ENCODE assay signal across 29 cellular contexts in genomic region chr6:82239597-82239996, GRCh38.
"Had no signal": no experiment of that assay in that cellular context is flagged by ENCODE, and none has a peak within 500 bp of the region (broad histone marks: within the 10 kb centered on the region; RNA-seq: fewer than 3 reads in every experiment).

No MANE protein-coding gene starts in this region.

- H3K27ac ChIP-seq: ovary, parathyroid adenoma, psoas muscle, right lobe of liver, sigmoid colon, stomach, thoracic aorta, thyroid gland, tibial nerve, upper lobe of left lung, vagina had no signal

- H3K9ac ChIP-seq: parathyroid adenoma had no signal

- H3K9me3 ChIP-seq: ovary, psoas muscle, right lobe of liver, sigmoid colon, stomach, thoracic aorta, thyroid gland, tibial nerve, upper lobe of left lung, vagina had no signal

- H2AFZ ChIP-seq: parathyroid adenoma had no signal

- DNase-seq: natural killer cell; nephron progenitor cell; occipital lobe; ovary; posterior cingulate gyrus; psoas muscle; right cardiac atrium; right lobe of liver; sigmoid colon; small intestine; stimulated activated CD4-positive, alpha-beta T cell treated with anti-CD3 and anti-CD28 coated beads, Interleukin-15, amount 100 ng/mL, for 24 hours; stimulated activated CD4-positive, alpha-beta T cell treated with anti-CD3 and anti-CD28 coated beads, Interleukin-2, amount 100 ng/mL, for 24 hours; stimulated activated CD4-positive, alpha-beta T cell treated with anti-CD3 and anti-CD28 coated beads, Interleukin-2, amount 100 ng/mL, for 48 hours; stimulated activated CD4-positive, alpha-beta T cell treated with anti-CD3 and anti-CD28 coated beads, Interleukin-4, amount 100 ng/mL, for 24 hours; stimulated activated naive B cell treated with anti-CD40 and anti-IgM and Interleukin-4, amounts not matched to agents 10 μg/mL and 1 μg/mL and 100 μg/mL, for 72 hours; stimulated activated naive CD4-positive, alpha-beta T cell treated with Interleukin-2 at 50 U/mL for 16 hours; stomach; trophoblast cell; upper lobe of left lung had no signal

- H3K36me3 Mint-ChIP-seq: natural killer cell had no signal

- H3K4me3 ChIP-seq: ovary, psoas muscle, right lobe of liver, sigmoid colon, stomach, thoracic aorta, thyroid gland, tibial nerve, upper lobe of left lung, vagina had no signal

- H3K9me3 Mint-ChIP-seq: natural killer cell; stimulated activated effector memory CD8-positive, alpha-beta T cell treated with anti-CD3 and anti-CD28 coated beads, Interleukin-12 subunit alpha, Interleukin-12 subunit beta, amount 100 ng/mL, for 72 hours; stimulated activated naive B cell treated with anti-CD40 and anti-IgM and Interleukin-4, amounts not matched to agents 10 μg/mL and 1 μg/mL and 100 μg/mL, for 72 hours; stimulated activated naive CD8-positive, alpha-beta T cell treated with anti-CD3 and anti-CD28 coated beads, Interleukin-15, Interleukin-2, amounts not matched to agents 100 ng/mL and 50 ng/mL, for 24 hours had no signal

- H3K4me3 Mint-ChIP-seq: natural killer cell; nephron progenitor cell; neural crest cell; stimulated activated effector memory CD8-positive, alpha-beta T cell treated with anti-CD3 and anti-CD28 coated beads, Interleukin-12 subunit alpha, Interleukin-12 subunit beta, amount 100 ng/mL, for 72 hours; stimulated activated naive B cell treated with anti-CD40 and anti-IgM and Interleukin-4, amounts not matched to agents 10 μg/mL and 1 μg/mL and 100 μg/mL, for 72 hours; stimulated activated naive CD8-positive, alpha-beta T cell treated with anti-CD3 and anti-CD28 coated beads, Interleukin-15, Interleukin-2, amounts not matched to agents 100 ng/mL and 50 ng/mL, for 24 hours had no signal

- H3K36me3 ChIP-seq: ovary, thyroid gland had no signal

- ATAC-seq: natural killer cell; psoas muscle; right cardiac atrium; stimulated activated effector memory CD8-positive, alpha-beta T cell treated with anti-CD3 and anti-CD28 coated beads, Interleukin-12 subunit alpha, Interleukin-12 subunit beta, amount 100 ng/mL, for 72 hours; stimulated activated naive B cell treated with anti-CD40 and anti-IgM and Interleukin-4, amounts not matched to agents 10 μg/mL and 1 μg/mL and 100 μg/mL, for 72 hours had no signal

- FAIRE-seq: small intestine, urothelium cell line had no signal

- H3K4me1 ChIP-seq: parathyroid adenoma had no signal

- H3K27me3 ChIP-seq: ovary, right lobe of liver, sigmoid colon, stomach, thyroid gland, tibial nerve, upper lobe of left lung, vagina had no signal

- H3K27ac Mint-ChIP-seq: natural killer cell; nephron progenitor cell; progenitor cell of endocrine pancreas; stimulated activated effector memory CD8-positive, alpha-beta T cell treated with anti-CD3 and anti-CD28 coated beads, Interleukin-12 subunit alpha, Interleukin-12 subunit beta, amount 100 ng/mL, for 72 hours; stimulated activated naive B cell treated with anti-CD40 and anti-IgM and Interleukin-4, amounts not matched to agents 10 μg/mL and 1 μg/mL and 100 μg/mL, for 72 hours; stimulated activated naive CD8-positive, alpha-beta T cell treated with anti-CD3 and anti-CD28 coated beads, Interleukin-15, Interleukin-2, amounts not matched to agents 100 ng/mL and 50 ng/mL, for 24 hours had no signal

- H3K27me3 Mint-ChIP-seq: progenitor cell of endocrine pancreas; stimulated activated naive B cell treated with anti-CD40 and anti-IgM and Interleukin-4, amounts not matched to agents 10 μg/mL and 1 μg/mL and 100 μg/mL, for 72 hours; stimulated activated naive CD8-positive, alpha-beta T cell treated with anti-CD3 and anti-CD28 coated beads, Interleukin-15, Interleukin-2, amounts not matched to agents 100 ng/mL and 50 ng/mL, for 24 hours had no signal
